In genomic region chr3:195925746-195926145, GRCh38 we compare ENCODE assay signal across 6 cellular contexts.
"Had no signal": no experiment of that assay in that cellular context is flagged by ENCODE, and none has a peak within 500 bp of the region (broad histone marks: within the 10 kb centered on the region; RNA-seq: fewer than 3 reads in every experiment).

No MANE protein-coding gene starts in this region.

- H3K4me3 Mint-ChIP-seq: GM23338, H9, IgD-negative memory B cell had no signal

- DNase-seq: H9, HCEC 1CT, KBM-7 had no signal

- H3K4me1 Mint-ChIP-seq: IgD-negative memory B cell had no signal

- H3K9me3 Mint-ChIP-seq: GM23338, H9, IgD-negative memory B cell had no signal

- H3K27me3 Mint-ChIP-seq: IgD-negative memory B cell had no signal

- H3K27ac Mint-ChIP-seq: GM23338, H9, IgD-negative memory B cell had no signal

- H3K36me3 Mint-ChIP-seq: IgD-negative memory B cell had no signal

- ATAC-seq: GM23338, HepG2 had no signal
